ENCODE assay signal across 33 cellular contexts in genomic region chr3:173403376-173403775, GRCh38. TPM values are rescaled to one million over a fixed set of nuclear protein-coding genes. Genes with fewer than 3 reads are reported as not detected.
DNase-seq lines count a peak whose midpoint lies in the region; ATAC-seq and TF ChIP-seq lines count a peak whose summit lies in the region.
"Had no signal": no experiment of that assay in that cellular context is flagged by ENCODE, and none has a peak within 500 bp of the region (broad histone marks: within the 10 kb centered on the region; RNA-seq: fewer than 3 reads in every experiment).

No MANE protein-coding gene starts in this region.

- no peak overlapping the region for H3K27ac Mint-ChIP-seq in HFFc6
- H3K27ac Mint-ChIP-seq: activated naive CD8-positive, alpha-beta T cell treated with anti-CD3 and anti-CD28 coated beads, Interleukin-2, amount 50 U/mL, for 24 hours; activated T-cell treated with anti-CD3 and anti-CD28 coated beads, Interleukin-2, amount 50 U/mL, for 72 hours; GM23338; natural killer cell; stimulated activated memory B cell treated with anti-CD40 and anti-IgM and Interleukin-4, amounts not matched to agents 10 μg/mL and 1 μg/mL and 100 μg/mL, for 72 hours had no signal

- no peak for TF ChIP-seq CTCF in HFFc6 (IDR thresholded peaks at IDR 0.05)
- no peak for TF ChIP-seq CTCF in fibroblast of villous mesenchyme (IDR thresholded peaks at IDR 0.05; ENCODE audit: insufficient read depth, low read depth, low read length)
- no peak for TF ChIP-seq CTCF in GM20000 (IDR thresholded peaks at IDR 0.05; ENCODE audit: extremely low read depth, missing control alignments)

- no peak for DNase-seq in HFFc6
- no peak for DNase-seq in caudate nucleus (lab: John Stamatoyannopoulos, UW)
- peak; percentile 16 for DNase-seq in fibroblast of villous mesenchyme (ENCODE audit: low read depth)
- peak; percentile 64 for DNase-seq in putamen (ENCODE audit: low spot score)
- no peak for DNase-seq in left colon
- no peak for DNase-seq in T-helper 1 cell
- DNase-seq in GM20000 (ENCODE audit: low spot score), result no peak
- DNase-seq: activated CD4-positive, alpha-beta T cell treated with anti-CD3 and anti-CD28 coated beads, Interleukin-2, amount 50 U/mL, for 48 hours; activated CD4-positive, CD25-positive, alpha-beta regulatory T cell treated with anti-CD3 and anti-CD28 coated beads, Interleukin-2, amount 50 U/mL, for 72 hours; activated naive CD8-positive, alpha-beta T cell treated with anti-CD3 and anti-CD28 coated beads, Interleukin-2, amount 50 U/mL, for 24 hours; activated T-cell treated with anti-CD3 and anti-CD28 coated beads, Interleukin-2, amount 50 U/mL, for 72 hours; DMS79 treated with DMSO at 0.1 percent for 48 hours; heart right ventricle; lower lobe of right lung; mucosa of descending colon; natural killer cell; NCI-H1105 treated with DMSO at 0.1 percent for 48 hours; NCI-H2029; NCI-H526; nucleus accumbens; PC-9; psoas muscle; T-helper 2 cell; upper lobe of right lung had no signal

- H3K4me3 Mint-ChIP-seq in HFFc6, result peak overlapping the region; percentile 12; the same call in 1 of the 2 replicates
- H3K4me3 Mint-ChIP-seq: activated naive CD8-positive, alpha-beta T cell treated with anti-CD3 and anti-CD28 coated beads, Interleukin-2, amount 50 U/mL, for 24 hours; activated T-cell treated with anti-CD3 and anti-CD28 coated beads, Interleukin-2, amount 50 U/mL, for 72 hours; central memory CD8-positive, alpha-beta T cell; GM23338; natural killer cell; stimulated activated memory B cell treated with anti-CD40 and anti-IgM and Interleukin-4, amounts not matched to agents 10 μg/mL and 1 μg/mL and 100 μg/mL, for 72 hours had no signal

- H3K4me3 ChIP-seq in fibroblast of villous mesenchyme (ENCODE audit: low read depth, low read length), result no peak overlapping the region
- H3K4me3 ChIP-seq: BLaER1, GM23338, heart right ventricle, K562, lower lobe of right lung, mucosa of descending colon, PC-9, psoas muscle, suprapubic skin, upper lobe of right lung had no signal

- no peaks in the 10 kb centered on the region for H3K27me3 Mint-ChIP-seq in HFFc6 (ENCODE audit: insufficient read depth)

- peak overlapping the region; percentile 79 for H3K27ac ChIP-seq in caudate nucleus (ENCODE audit: low read depth, low read length)
- H3K27ac ChIP-seq: BLaER1, heart right ventricle, lower lobe of right lung, PC-9, psoas muscle, suprapubic skin, upper lobe of right lung had no signal

- intact Hi-C loops in left colon (cut with DNase I, micrococcal nuclease), result no loop called here

- peaks cover 48% of the 10 kb centered on the region for H3K4me1 Mint-ChIP-seq in HFFc6 (ENCODE audit: low read depth)
- H3K4me1 Mint-ChIP-seq: activated naive CD8-positive, alpha-beta T cell treated with anti-CD3 and anti-CD28 coated beads, Interleukin-2, amount 50 U/mL, for 24 hours; central memory CD8-positive, alpha-beta T cell; stimulated activated memory B cell treated with anti-CD40 and anti-IgM and Interleukin-4, amounts not matched to agents 10 μg/mL and 1 μg/mL and 100 μg/mL, for 72 hours had no signal

- no peaks in the 10 kb centered on the region for H3K9me3 Mint-ChIP-seq in HFFc6
- H3K9me3 Mint-ChIP-seq: activated T-cell treated with anti-CD3 and anti-CD28 coated beads, Interleukin-2, amount 50 U/mL, for 72 hours; GM23338; stimulated activated memory B cell treated with anti-CD40 and anti-IgM and Interleukin-4, amounts not matched to agents 10 μg/mL and 1 μg/mL and 100 μg/mL, for 72 hours had no signal

- ATAC-seq in left colon (no peak), GM21737 (IDR thresholded peaks at IDR 0.05; ENCODE audit: unreplicated experiment) (no peak)
- ATAC-seq: activated naive CD8-positive, alpha-beta T cell treated with anti-CD3 and anti-CD28 coated beads, Interleukin-2, amount 50 U/mL, for 24 hours; activated T-cell treated with anti-CD3 and anti-CD28 coated beads, Interleukin-2, amount 50 U/mL, for 72 hours; GM23338; heart right ventricle; K562; lower lobe of right lung; mucosa of descending colon; natural killer cell; psoas muscle; Right ventricle myocardium inferior; stimulated activated memory B cell treated with anti-CD40 and anti-IgM and Interleukin-4, amounts not matched to agents 10 μg/mL and 1 μg/mL and 100 μg/mL, for 72 hours; upper lobe of right lung had no signal

- no peaks in the 10 kb centered on the region for H3K36me3 Mint-ChIP-seq in HFFc6 (ENCODE audit: low read depth)
- H3K36me3 Mint-ChIP-seq: stimulated activated memory B cell treated with anti-CD40 and anti-IgM and Interleukin-4, amounts not matched to agents 10 μg/mL and 1 μg/mL and 100 μg/mL, for 72 hours had no signal

RNA-seq across cellular contexts. Expression of gene NLGN1, which starts 5.8 kb away (rescaled TPM):
- 10 to 100 TPM; 10.0 to 17.2 (median 15.7) TPM for total RNA-seq in HFFc6 (2021; fragmentation: NEBNext Ultra II Directional; extraction: Animal tissue kit (Norgen Biotek cat#: 25700))
- total RNA-seq in fibroblast of villous mesenchyme (8.4 and 18.1 TPM in 2 replicates), left colon (1 to 10 TPM in 1 of 2 donors, under 1 TPM in 1; 0.98 to 2.0 TPM)
- total RNA-seq: activated T-cell treated with anti-CD3 and anti-CD28 coated beads, Interleukin-2, amount 50 U/mL, for 72 hours; MCF 10A; natural killer cell had no signal

Comparison
In these comparisons a context has a peak if more than half of its experiments do, and no peak if none do; other contexts are left out.
1. DNase-seq: peak in fibroblast of villous mesenchyme (single experiment) and putamen (single experiment); none in HFFc6 (single experiment), caudate nucleus (0 of 61), left colon (0 of 2), T-helper 1 cell (0 of 5) and GM20000 (single experiment).